ENCODE assay signal across 1 cellular context in the genomic region with DNA sequence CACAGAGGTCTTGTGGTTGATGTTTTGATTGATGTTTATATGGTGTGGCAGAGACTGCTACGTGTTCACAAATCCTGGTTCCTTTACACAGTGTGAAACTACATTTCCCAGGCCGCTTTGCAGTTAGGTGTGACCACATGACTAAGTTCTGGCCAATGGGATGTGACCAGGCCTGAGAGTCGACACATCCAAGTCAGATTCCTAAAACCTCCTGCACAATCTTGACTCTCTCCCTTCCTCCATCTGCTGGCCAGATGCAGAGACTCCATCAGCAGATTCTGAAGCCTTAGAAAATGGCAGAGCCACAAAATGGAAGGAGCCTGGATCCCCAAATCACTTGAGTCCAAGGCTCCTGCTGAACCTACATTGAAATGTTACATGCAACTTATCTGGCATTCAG.
TF ChIP-seq lines count a peak whose summit lies in the region.

No MANE protein-coding gene starts in this region.

TF ChIP-seq in K562, 482 proteins besides CTCF, POLR2A, EP300 and RAD21 (continued from another document and continues in another):
- no peak for TF ChIP-seq CBX5 (IDR thresholded peaks at IDR 0.05; ENCODE audit: borderline replicate concordance, low read depth)
- TF ChIP-seq DPF2 (IDR thresholded peaks at IDR 0.05) = no peak
- peak in 1 of 2 experiments; percentile 24; a peak in 1 of 4 replicates for TF ChIP-seq NRF1 (conservative IDR thresholded peaks at IDR 0.05 in 1 of 2, IDR thresholded peaks at IDR 0.05 in 1 of 2)
- no peak for TF ChIP-seq SMAD2 (IDR thresholded peaks at IDR 0.05; ENCODE audit: low read depth, low read length)
- TF ChIP-seq, protein P1, sequence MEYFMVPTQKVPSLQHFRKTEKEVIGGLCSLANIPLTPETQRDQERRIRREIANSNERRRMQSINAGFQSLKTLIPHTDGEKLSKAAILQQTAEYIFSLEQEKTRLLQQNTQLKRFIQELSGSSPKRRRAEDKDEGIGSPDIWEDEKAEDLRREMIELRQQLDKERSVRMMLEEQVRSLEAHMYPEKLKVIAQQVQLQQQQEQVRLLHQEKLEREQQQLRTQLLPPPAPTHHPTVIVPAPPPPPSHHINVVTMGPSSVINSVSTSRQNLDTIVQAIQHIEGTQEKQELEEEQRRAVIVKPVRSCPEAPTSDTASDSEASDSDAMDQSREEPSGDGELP (CRISPR knock-in tag; IDR thresholded peaks at IDR 0.05; ENCODE audit: borderline replicate concordance) = 0 out of 2 replicates have a peak, but pooled peaks have one; percentile 28
- peak; percentile 89 for TF ChIP-seq ZNF143 (CRISPR knock-in tag; IDR thresholded peaks at IDR 0.05)
- TF ChIP-seq KAT2B (IDR thresholded peaks at IDR 0.05; ENCODE audit: low read depth, low read length) = no peak
- TF ChIP-seq ZBTB7A (IDR thresholded peaks at IDR 0.05; ENCODE audit: borderline replicate concordance, control insufficient read depth, low read depth, low read length) = no peak
- TF ChIP-seq CREM (IDR thresholded peaks at IDR 0.05; ENCODE audit: low read depth) = peak; percentile 75
- TF ChIP-seq, protein P2, sequence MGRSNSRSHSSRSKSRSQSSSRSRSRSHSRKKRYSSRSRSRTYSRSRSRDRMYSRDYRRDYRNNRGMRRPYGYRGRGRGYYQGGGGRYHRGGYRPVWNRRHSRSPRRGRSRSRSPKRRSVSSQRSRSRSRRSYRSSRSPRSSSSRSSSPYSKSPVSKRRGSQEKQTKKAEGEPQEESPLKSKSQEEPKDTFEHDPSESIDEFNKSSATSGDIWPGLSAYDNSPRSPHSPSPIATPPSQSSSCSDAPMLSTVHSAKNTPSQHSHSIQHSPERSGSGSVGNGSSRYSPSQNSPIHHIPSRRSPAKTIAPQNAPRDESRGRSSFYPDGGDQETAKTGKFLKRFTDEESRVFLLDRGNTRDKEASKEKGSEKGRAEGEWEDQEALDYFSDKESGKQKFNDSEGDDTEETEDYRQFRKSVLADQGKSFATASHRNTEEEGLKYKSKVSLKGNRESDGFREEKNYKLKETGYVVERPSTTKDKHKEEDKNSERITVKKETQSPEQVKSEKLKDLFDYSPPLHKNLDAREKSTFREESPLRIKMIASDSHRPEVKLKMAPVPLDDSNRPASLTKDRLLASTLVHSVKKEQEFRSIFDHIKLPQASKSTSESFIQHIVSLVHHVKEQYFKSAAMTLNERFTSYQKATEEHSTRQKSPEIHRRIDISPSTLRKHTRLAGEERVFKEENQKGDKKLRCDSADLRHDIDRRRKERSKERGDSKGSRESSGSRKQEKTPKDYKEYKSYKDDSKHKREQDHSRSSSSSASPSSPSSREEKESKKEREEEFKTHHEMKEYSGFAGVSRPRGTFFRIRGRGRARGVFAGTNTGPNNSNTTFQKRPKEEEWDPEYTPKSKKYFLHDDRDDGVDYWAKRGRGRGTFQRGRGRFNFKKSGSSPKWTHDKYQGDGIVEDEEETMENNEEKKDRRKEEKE (IDR thresholded peaks at IDR 0.05; ENCODE audit: borderline replicate concordance in 1 of 2, control insufficient read depth in 1 of 2, low read depth in 2 of 2, low read length in 1 of 2) = no peak
- TF ChIP-seq CAMTA2 (CRISPR knock-in tag; conservative IDR thresholded peaks at IDR 0.05) = no peak
- no peak for TF ChIP-seq EHMT2 (IDR thresholded peaks at IDR 0.05)
- TF ChIP-seq XRCC3 (IDR thresholded peaks at IDR 0.05) = no peak
- TF ChIP-seq TRIM24 (IDR thresholded peaks at IDR 0.05) = no peak
- no peak for TF ChIP-seq NCOA4 (IDR thresholded peaks at IDR 0.05; ENCODE audit: partially characterized antibody)
- TF ChIP-seq PPARD (CRISPR knock-in tag; IDR thresholded peaks at IDR 0.05) = no peak
- TF ChIP-seq YY1 (IDR thresholded peaks at IDR 0.05; ENCODE audit: borderline replicate concordance in 1 of 3, control insufficient read depth in 1 of 3, extremely low read depth in 1 of 3, insufficient read depth in 3 of 3, insufficient read length in 1 of 3, insufficient replicate concordance in 2 of 3, low read depth in 1 of 3, low read length in 2 of 3) = peak; percentile 37 to 93 (median 74)
- TF ChIP-seq HSF4 (CRISPR knock-in tag; IDR thresholded peaks at IDR 0.05; ENCODE audit: borderline replicate concordance) = no peak
- TF ChIP-seq ZNF282 (CRISPR knock-in tag; IDR thresholded peaks at IDR 0.05) = no peak
- 0 out of 3 replicates have a peak, but pooled peaks of 1 of the 2 experiments have one; percentile 27 for TF ChIP-seq CBX3 (IDR thresholded peaks at IDR 0.05; ENCODE audit: borderline replicate concordance in 1 of 2, low read length in 2 of 2)
- no peak for TF ChIP-seq SMAD4 (CRISPR knock-in tag; conservative IDR thresholded peaks at IDR 0.05)
- TF ChIP-seq, protein P3, sequence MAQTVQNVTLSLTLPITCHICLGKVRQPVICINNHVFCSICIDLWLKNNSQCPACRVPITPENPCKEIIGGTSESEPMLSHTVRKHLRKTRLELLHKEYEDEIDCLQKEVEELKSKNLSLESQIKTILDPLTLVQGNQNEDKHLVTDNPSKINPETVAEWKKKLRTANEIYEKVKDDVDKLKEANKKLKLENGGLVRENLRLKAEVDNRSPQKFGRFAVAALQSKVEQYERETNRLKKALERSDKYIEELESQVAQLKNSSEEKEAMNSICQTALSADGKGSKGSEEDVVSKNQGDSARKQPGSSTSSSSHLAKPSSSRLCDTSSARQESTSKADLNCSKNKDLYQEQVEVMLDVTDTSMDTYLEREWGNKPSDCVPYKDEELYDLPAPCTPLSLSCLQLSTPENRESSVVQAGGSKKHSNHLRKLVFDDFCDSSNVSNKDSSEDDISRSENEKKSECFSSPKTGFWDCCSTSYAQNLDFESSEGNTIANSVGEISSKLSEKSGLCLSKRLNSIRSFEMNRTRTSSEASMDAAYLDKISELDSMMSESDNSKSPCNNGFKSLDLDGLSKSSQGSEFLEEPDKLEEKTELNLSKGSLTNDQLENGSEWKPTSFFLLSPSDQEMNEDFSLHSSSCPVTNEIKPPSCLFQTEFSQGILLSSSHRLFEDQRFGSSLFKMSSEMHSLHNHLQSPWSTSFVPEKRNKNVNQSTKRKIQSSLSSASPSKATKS (CRISPR knock-in tag; IDR thresholded peaks at IDR 0.05) = no peak
- peak; percentile 93 for TF ChIP-seq HCFC1 (IDR thresholded peaks at IDR 0.05; ENCODE audit: low read depth, low read length)
- TF ChIP-seq ATF7 (IDR thresholded peaks at IDR 0.05) = 0 out of 2 replicates have a peak, but pooled peaks have one; percentile 20
- TF ChIP-seq PHF8 (IDR thresholded peaks at IDR 0.05; ENCODE audit: borderline replicate concordance, low read length) = no peak
- TF ChIP-seq, protein P4, sequence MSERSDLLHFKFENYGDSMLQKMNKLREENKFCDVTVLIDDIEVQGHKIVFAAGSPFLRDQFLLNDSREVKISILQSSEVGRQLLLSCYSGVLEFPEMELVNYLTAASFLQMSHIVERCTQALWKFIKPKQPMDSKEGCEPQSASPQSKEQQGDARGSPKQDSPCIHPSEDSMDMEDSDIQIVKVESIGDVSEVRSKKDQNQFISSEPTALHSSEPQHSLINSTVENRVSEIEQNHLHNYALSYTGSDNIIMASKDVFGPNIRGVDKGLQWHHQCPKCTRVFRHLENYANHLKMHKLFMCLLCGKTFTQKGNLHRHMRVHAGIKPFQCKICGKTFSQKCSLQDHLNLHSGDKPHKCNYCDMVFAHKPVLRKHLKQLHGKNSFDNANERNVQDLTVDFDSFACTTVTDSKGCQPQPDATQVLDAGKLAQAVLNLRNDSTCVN (CRISPR knock-in tag; IDR thresholded peaks at IDR 0.05) = no peak
- TF ChIP-seq, protein P5, sequence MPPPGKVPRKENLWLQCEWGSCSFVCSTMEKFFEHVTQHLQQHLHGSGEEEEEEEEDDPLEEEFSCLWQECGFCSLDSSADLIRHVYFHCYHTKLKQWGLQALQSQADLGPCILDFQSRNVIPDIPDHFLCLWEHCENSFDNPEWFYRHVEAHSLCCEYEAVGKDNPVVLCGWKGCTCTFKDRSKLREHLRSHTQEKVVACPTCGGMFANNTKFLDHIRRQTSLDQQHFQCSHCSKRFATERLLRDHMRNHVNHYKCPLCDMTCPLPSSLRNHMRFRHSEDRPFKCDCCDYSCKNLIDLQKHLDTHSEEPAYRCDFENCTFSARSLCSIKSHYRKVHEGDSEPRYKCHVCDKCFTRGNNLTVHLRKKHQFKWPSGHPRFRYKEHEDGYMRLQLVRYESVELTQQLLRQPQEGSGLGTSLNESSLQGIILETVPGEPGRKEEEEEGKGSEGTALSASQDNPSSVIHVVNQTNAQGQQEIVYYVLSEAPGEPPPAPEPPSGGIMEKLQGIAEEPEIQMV (tag; conservative IDR thresholded peaks at IDR 0.05; ENCODE audit: low read depth) = no peak
- TF ChIP-seq ESRRA (IDR thresholded peaks at IDR 0.05; ENCODE audit: borderline replicate concordance, low read depth) = no peak
- no peak for TF ChIP-seq ZC3H4 (CRISPR knock-in tag; IDR thresholded peaks at IDR 0.05; ENCODE audit: borderline replicate concordance)
- TF ChIP-seq, protein P6, sequence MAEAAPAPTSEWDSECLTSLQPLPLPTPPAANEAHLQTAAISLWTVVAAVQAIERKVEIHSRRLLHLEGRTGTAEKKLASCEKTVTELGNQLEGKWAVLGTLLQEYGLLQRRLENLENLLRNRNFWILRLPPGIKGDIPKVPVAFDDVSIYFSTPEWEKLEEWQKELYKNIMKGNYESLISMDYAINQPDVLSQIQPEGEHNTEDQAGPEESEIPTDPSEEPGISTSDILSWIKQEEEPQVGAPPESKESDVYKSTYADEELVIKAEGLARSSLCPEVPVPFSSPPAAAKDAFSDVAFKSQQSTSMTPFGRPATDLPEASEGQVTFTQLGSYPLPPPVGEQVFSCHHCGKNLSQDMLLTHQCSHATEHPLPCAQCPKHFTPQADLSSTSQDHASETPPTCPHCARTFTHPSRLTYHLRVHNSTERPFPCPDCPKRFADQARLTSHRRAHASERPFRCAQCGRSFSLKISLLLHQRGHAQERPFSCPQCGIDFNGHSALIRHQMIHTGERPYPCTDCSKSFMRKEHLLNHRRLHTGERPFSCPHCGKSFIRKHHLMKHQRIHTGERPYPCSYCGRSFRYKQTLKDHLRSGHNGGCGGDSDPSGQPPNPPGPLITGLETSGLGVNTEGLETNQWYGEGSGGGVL (CRISPR knock-in tag; IDR thresholded peaks at IDR 0.05) = no peak
- no peak for TF ChIP-seq CBX2 (IDR thresholded peaks at IDR 0.05; ENCODE audit: insufficient read depth, low read length, poor library complexity, severe bottlenecking)
- no peak for TF ChIP-seq TRIM28 (IDR thresholded peaks at IDR 0.05)
- no peak for TF ChIP-seq SIN3A (IDR thresholded peaks at IDR 0.05; ENCODE audit: borderline replicate concordance in 2 of 2, control insufficient read depth in 1 of 2, low read depth in 2 of 2, low read length in 2 of 2)
- TF ChIP-seq RBM39 (optimal IDR thresholded peaks at IDR 0.05; ENCODE audit: low read depth, low read length) = no peak
- no peak for TF ChIP-seq C11orf30 (IDR thresholded peaks at IDR 0.05; ENCODE audit: low read depth)
- TF ChIP-seq DACH1 (IDR thresholded peaks at IDR 0.05; ENCODE audit: partially characterized antibody) = no peak
- no peak for TF ChIP-seq EWSR1 (IDR thresholded peaks at IDR 0.05; ENCODE audit: borderline replicate concordance, low read depth, partially characterized antibody)
- TF ChIP-seq RBM25 (IDR thresholded peaks at IDR 0.05; ENCODE audit: low read depth, low read length, severe bottlenecking) = peak; percentile 24
- TF ChIP-seq, protein P7, sequence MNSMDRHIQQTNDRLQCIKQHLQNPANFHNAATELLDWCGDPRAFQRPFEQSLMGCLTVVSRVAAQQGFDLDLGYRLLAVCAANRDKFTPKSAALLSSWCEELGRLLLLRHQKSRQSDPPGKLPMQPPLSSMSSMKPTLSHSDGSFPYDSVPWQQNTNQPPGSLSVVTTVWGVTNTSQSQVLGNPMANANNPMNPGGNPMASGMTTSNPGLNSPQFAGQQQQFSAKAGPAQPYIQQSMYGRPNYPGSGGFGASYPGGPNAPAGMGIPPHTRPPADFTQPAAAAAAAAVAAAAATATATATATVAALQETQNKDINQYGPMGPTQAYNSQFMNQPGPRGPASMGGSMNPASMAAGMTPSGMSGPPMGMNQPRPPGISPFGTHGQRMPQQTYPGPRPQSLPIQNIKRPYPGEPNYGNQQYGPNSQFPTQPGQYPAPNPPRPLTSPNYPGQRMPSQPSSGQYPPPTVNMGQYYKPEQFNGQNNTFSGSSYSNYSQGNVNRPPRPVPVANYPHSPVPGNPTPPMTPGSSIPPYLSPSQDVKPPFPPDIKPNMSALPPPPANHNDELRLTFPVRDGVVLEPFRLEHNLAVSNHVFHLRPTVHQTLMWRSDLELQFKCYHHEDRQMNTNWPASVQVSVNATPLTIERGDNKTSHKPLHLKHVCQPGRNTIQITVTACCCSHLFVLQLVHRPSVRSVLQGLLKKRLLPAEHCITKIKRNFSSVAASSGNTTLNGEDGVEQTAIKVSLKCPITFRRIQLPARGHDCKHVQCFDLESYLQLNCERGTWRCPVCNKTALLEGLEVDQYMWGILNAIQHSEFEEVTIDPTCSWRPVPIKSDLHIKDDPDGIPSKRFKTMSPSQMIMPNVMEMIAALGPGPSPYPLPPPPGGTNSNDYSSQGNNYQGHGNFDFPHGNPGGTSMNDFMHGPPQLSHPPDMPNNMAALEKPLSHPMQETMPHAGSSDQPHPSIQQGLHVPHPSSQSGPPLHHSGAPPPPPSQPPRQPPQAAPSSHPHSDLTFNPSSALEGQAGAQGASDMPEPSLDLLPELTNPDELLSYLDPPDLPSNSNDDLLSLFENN (IDR thresholded peaks at IDR 0.05; ENCODE audit: low read depth in 2 of 2, low read length in 2 of 2) = no peak
- TF ChIP-seq HDGF (IDR thresholded peaks at IDR 0.05) = no peak
- TF ChIP-seq CC2D1A (IDR thresholded peaks at IDR 0.05) = no peak
- TF ChIP-seq MIER1 (IDR thresholded peaks at IDR 0.05; ENCODE audit: low read depth) = no peak
- TF ChIP-seq MEIS2 (IDR thresholded peaks at IDR 0.05; ENCODE audit: partially characterized antibody) = no peak
- no peak for TF ChIP-seq FOSL1 (tag; conservative IDR thresholded peaks at IDR 0.05)
- no peak for TF ChIP-seq RBM34 (IDR thresholded peaks at IDR 0.05; ENCODE audit: borderline replicate concordance, insufficient read depth, low read length)
- TF ChIP-seq ATF1 (CRISPR knock-in tag; IDR thresholded peaks at IDR 0.05) = no peak
- peak; percentile 45; the same call in 1 of the 2 replicates for TF ChIP-seq ATF1 (tag; IDR thresholded peaks at IDR 0.05)
- no peak for TF ChIP-seq ZNF584 (CRISPR knock-in tag; IDR thresholded peaks at IDR 0.05; ENCODE audit: low read depth)
- TF ChIP-seq NR2C1 (IDR thresholded peaks at IDR 0.05) = no peak
- no peak for TF ChIP-seq NR2C1 (tag; IDR thresholded peaks at IDR 0.05)
- TF ChIP-seq, protein P8, sequence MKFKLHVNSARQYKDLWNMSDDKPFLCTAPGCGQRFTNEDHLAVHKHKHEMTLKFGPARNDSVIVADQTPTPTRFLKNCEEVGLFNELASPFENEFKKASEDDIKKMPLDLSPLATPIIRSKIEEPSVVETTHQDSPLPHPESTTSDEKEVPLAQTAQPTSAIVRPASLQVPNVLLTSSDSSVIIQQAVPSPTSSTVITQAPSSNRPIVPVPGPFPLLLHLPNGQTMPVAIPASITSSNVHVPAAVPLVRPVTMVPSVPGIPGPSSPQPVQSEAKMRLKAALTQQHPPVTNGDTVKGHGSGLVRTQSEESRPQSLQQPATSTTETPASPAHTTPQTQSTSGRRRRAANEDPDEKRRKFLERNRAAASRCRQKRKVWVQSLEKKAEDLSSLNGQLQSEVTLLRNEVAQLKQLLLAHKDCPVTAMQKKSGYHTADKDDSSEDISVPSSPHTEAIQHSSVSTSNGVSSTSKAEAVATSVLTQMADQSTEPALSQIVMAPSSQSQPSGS (CRISPR knock-in tag; IDR thresholded peaks at IDR 0.05) = no peak
- peak; percentile 58; the same call in 1 of the 2 replicates for TF ChIP-seq TOE1 (IDR thresholded peaks at IDR 0.05; ENCODE audit: borderline replicate concordance)
- no peak for TF ChIP-seq TOE1 (CRISPR knock-in tag; IDR thresholded peaks at IDR 0.05; ENCODE audit: borderline replicate concordance, low read depth)
- no peak for TF ChIP-seq RBM14 (IDR thresholded peaks at IDR 0.05; ENCODE audit: borderline replicate concordance, insufficient read depth, low read depth, low read length)
